Comparison of ENCODE assay signal across 8 cellular contexts in genomic region chr22:28772633-28773460, GRCh38. TPM values are rescaled to one million over a fixed set of nuclear protein-coding genes. Genes with fewer than 3 reads are reported as not detected.
DNase-seq lines count a peak whose midpoint lies in the region; ATAC-seq and TF ChIP-seq lines count a peak whose summit lies in the region.

CCDC117 (plus strand) TSS chr22:28772695; CDS start chr22:28772850, 155 bp downstream.

- POLR2A ChIA-PET in CD4-positive, alpha-beta T cell (lab: Charles Lee) = interaction anchor here (0.7 to 5.1 kb wide), 11 partner anchors 11 to 854 kb away, joined by 3 to 50 read pairs (median 5); partner anchors contain the start of genes CHEK2, HSCB, KREMEN1 and PITPNB

- peaks cover 2 to 20% (median 7%) of the 10 kb centered on the region in 4 donors for H3K4me1 ChIP-seq in liver (ENCODE audit: control insufficient read depth in 4 of 4, insufficient read depth in 4 of 4, low read length in 3 of 4)

- H3K9me3 Mint-ChIP-seq in CD4-positive, alpha-beta T cell = no peaks in the 10 kb centered on the region

- peak within 1 kb of the TSS; percentile 88 for H3K27ac Mint-ChIP-seq in CD4-positive, alpha-beta T cell

- no peaks in the 10 kb centered on the region for H3K27me3 Mint-ChIP-seq in CD4-positive, alpha-beta T cell

- peak; percentile 85 to 92 (median 89) for DNase-seq in CD4-positive, alpha-beta T cell
- DNase-seq in NCI-H748 treated with DMSO at 0.1 percent for 48 hours (lab: John Stamatoyannopoulos, UW) = peak; percentile 56
- peak; percentile 93 to 94 for DNase-seq in activated CD4-positive, alpha-beta T cell treated with anti-CD3 and anti-CD28 coated beads, Interleukin-2, amount 50 U/mL, for 48 hours
- DNase-seq in dermis blood vessel endothelial cell = peak; percentile 98
- peak; percentile 92 for DNase-seq in stimulated activated CD4-positive, alpha-beta T cell treated with anti-CD3 and anti-CD28 coated beads, Interleukin-4, amount 100 ng/mL, for 1 hour

- peak in 1 of 2 donors; percentile 42 for TF ChIP-seq RAD21 in liver (IDR thresholded peaks at IDR 0.05)

- intact Hi-C loops in CD4-positive, alpha-beta T cell (cut with DNase I, micrococcal nuclease) = loop anchor here (1.0 to 10.0 kb wide), 6 partner anchors 27 to 858 kb away; partner anchors contain the start of genes EWSR1 (in 1 of the 2), HSCB (in 1 of the 2), PITPNB (in 1 of the 2) and XBP1 (in 1 of the 2)

- H3K9ac ChIP-seq in liver (ENCODE audit: low read depth in 1 of 2, low read length in 2 of 2) = peak within 1 kb of the TSS; percentile 84 to 94

- peaks cover 27% of the 10 kb centered on the region for H3K4me1 Mint-ChIP-seq in CD4-positive, alpha-beta T cell (ENCODE audit: low read depth)

- no peaks in the 10 kb centered on the region for H3K27me3 ChIP-seq in CD4-positive, alpha-beta T cell (ENCODE audit: control insufficient read depth, insufficient read depth, low read length)
- H3K27me3 ChIP-seq in liver (ENCODE audit: control insufficient read depth in 4 of 4, insufficient read depth in 4 of 4, low read length in 3 of 4) = no peaks in the 10 kb centered on the region

- H3K4me3 Mint-ChIP-seq in CD4-positive, alpha-beta T cell = peak within 1 kb of the TSS; percentile 95

- CTCF ChIA-PET in CD4-positive, alpha-beta T cell (lab: Charles Lee) = interaction anchor here (0.6 to 2.1 kb wide), 8 partner anchors 12 to 110 kb away, joined by 3 to 9 read pairs (median 4); partner anchors contain the start of genes CHEK2 and ZNRF3

- peaks cover 2 to 12% (median 4%) of the 10 kb centered on the region in 4 donors for H3K36me3 ChIP-seq in liver (ENCODE audit: control insufficient read depth in 4 of 4, insufficient read depth in 3 of 4, low read depth in 1 of 4, low read length in 3 of 4)

- TF ChIP-seq CTCF in CD4-positive, alpha-beta T cell (IDR thresholded peaks at IDR 0.05) = no peak
- peak; percentile 34 for TF ChIP-seq CTCF in liver (IDR thresholded peaks at IDR 0.05; ENCODE audit: low read depth, low read length, missing input control)

- WGBS in liver = under 1% methylated on average over 92 of the region's 92 CpGs

- peak within 1 kb of the TSS; percentile 83 to 97 (median 85) for H3K4me3 ChIP-seq in liver (ENCODE audit: low read depth in 1 of 3, low read length in 3 of 3)

- H3K27ac ChIP-seq in CD4-positive, alpha-beta T cell (ENCODE audit: low read depth, low read length) = peak within 1 kb of the TSS; percentile 73
- peak within 1 kb of the TSS; percentile 90 to 100 for H3K27ac ChIP-seq in liver (ENCODE audit: low read depth in 1 of 2, low read length in 2 of 2)

- ATAC-seq in CD4-positive, alpha-beta T cell (ENCODE audit: poor library complexity) = peak; percentile 97
- ATAC-seq in GM19397 (IDR thresholded peaks at IDR 0.05; ENCODE audit: unreplicated experiment) (peak; percentile 89), HG03565 (IDR thresholded peaks at IDR 0.05; ENCODE audit: unreplicated experiment) (peak; percentile 81)

- H3K9me3 ChIP-seq in CD4-positive, alpha-beta T cell (ENCODE audit: control insufficient read depth, low read length) = no peaks in the 10 kb centered on the region
- H3K9me3 ChIP-seq in liver (ENCODE audit: control insufficient read depth in 4 of 4, low read length in 3 of 4) = no peaks in the 10 kb centered on the region

- H3K36me3 Mint-ChIP-seq in CD4-positive, alpha-beta T cell (ENCODE audit: low read depth) = peaks cover 30% of the 10 kb centered on the region

TF ChIP-seq in liver, 16 proteins besides CTCF, POLR2A, EP300 and RAD21:
- TF ChIP-seq EGR1 (IDR thresholded peaks at IDR 0.05; ENCODE audit: low read depth in 2 of 2) = no peak
- no peak for TF ChIP-seq HNF4A (conservative IDR thresholded peaks at IDR 0.05)
- peak; percentile 65 for TF ChIP-seq ZBTB33 (IDR thresholded peaks at IDR 0.05)
- TF ChIP-seq SP1 (IDR thresholded peaks at IDR 0.05) = peak; percentile 29
- TF ChIP-seq MAX (IDR thresholded peaks at IDR 0.05) = peak; percentile 55
- TF ChIP-seq GABPA (IDR thresholded peaks at IDR 0.05 in 1 of 2, conservative IDR thresholded peaks at IDR 0.05 in 1 of 2) = peak in 1 of 2 donors; percentile 61

RNA-seq across cellular contexts. Expression of gene CCDC117, which starts in this region (rescaled TPM):
- 10 to 100 TPM; 14.2 to 16.1 TPM for total RNA-seq in CD4-positive, alpha-beta T cell
- 23.8 and 30.1 TPM in 2 replicates for total RNA-seq in dermis blood vessel endothelial cell
- 10 to 100 TPM; 23.2 to 24.0 TPM for total RNA-seq in liver
- polyA plus RNA-seq in liver = 1 to 10 TPM; 8.1 to 9.3 TPM

Comparison
In these comparisons a context has a peak if more than half of its experiments do, and no peak if none do; other contexts are left out.
1. Peak in every context shown above with its lines: DNase-seq, ATAC-seq, H3K4me3 ChIP-seq and H3K27ac ChIP-seq.